1 cellular context compared by ENCODE assay signal in the genomic region with DNA sequence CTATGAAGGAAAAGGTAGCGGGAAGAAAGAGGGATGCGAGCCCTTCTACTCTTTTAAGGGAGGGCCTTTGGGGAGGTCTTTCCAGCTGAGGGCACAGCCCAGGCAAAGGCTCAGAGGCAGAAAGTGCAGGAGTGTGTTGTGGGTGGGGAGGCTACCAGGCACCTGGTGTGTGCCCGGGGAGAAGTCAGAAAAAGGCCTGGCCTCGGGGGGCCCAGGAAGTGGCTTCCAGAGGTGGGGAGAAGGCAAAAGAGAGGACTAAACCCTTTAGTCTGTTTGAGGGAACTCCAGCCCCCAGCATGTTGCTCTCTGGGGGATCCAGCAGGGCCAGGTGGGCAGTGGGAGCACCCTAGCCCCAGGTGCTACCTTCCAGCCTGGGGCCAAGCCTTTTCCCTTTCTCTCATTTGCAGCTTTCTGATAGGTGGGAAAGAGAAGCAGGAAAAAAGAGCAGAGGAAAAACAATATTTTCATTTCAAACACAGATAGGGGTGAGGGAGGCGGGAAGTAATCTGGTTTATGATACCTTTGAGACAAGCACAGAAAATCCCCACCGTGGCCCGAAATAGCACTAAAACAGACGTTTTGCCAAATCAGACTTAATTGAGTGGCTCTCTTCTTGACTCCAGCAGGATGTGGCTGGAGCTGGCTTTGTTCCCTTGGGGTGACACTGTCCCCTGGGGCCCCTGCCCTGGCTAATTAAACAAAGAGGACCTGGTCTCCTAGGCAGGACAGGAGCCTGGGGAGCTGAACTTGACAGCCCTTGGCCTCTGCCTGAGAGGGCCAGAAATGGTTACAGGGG.
TF ChIP-seq lines count a peak whose summit lies in the region.

No MANE protein-coding gene starts in this region.

TF ChIP-seq in HepG2, 621 proteins besides CTCF, POLR2A, EP300 and RAD21 (continued from another document):
- TF ChIP-seq RBM22 (optimal IDR thresholded peaks at IDR 0.05; ENCODE audit: low read length), result peak; percentile 26
- TF ChIP-seq RBFOX2 (IDR thresholded peaks at IDR 0.05; ENCODE audit: low read depth, low read length), result no peak
- no peak for TF ChIP-seq FOXA1 (IDR thresholded peaks at IDR 0.05)
- 0 out of 2 replicates have a peak, but pooled peaks have one; percentile 9 for TF ChIP-seq FOXA1 (CRISPR knock-in tag; IDR thresholded peaks at IDR 0.05)
- TF ChIP-seq, protein P1, sequence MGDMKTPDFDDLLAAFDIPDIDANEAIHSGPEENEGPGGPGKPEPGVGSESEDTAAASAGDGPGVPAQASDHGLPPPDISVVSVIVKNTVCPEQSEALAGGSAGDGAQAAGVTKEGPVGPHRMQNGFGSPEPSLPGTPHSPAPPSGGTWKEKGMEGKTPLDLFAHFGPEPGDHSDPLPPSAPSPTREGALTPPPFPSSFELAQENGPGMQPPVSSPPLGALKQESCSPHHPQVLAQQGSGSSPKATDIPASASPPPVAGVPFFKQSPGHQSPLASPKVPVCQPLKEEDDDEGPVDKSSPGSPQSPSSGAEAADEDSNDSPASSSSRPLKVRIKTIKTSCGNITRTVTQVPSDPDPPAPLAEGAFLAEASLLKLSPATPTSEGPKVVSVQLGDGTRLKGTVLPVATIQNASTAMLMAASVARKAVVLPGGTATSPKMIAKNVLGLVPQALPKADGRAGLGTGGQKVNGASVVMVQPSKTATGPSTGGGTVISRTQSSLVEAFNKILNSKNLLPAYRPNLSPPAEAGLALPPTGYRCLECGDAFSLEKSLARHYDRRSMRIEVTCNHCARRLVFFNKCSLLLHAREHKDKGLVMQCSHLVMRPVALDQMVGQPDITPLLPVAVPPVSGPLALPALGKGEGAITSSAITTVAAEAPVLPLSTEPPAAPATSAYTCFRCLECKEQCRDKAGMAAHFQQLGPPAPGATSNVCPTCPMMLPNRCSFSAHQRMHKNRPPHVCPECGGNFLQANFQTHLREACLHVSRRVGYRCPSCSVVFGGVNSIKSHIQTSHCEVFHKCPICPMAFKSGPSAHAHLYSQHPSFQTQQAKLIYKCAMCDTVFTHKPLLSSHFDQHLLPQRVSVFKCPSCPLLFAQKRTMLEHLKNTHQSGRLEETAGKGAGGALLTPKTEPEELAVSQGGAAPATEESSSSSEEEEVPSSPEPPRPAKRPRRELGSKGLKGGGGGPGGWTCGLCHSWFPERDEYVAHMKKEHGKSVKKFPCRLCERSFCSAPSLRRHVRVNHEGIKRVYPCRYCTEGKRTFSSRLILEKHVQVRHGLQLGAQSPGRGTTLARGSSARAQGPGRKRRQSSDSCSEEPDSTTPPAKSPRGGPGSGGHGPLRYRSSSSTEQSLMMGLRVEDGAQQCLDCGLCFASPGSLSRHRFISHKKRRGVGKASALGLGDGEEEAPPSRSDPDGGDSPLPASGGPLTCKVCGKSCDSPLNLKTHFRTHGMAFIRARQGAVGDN (CRISPR knock-in tag; IDR thresholded peaks at IDR 0.05), result 0 out of 2 replicates have a peak, but pooled peaks have one; percentile 6
- TF ChIP-seq, protein P2, sequence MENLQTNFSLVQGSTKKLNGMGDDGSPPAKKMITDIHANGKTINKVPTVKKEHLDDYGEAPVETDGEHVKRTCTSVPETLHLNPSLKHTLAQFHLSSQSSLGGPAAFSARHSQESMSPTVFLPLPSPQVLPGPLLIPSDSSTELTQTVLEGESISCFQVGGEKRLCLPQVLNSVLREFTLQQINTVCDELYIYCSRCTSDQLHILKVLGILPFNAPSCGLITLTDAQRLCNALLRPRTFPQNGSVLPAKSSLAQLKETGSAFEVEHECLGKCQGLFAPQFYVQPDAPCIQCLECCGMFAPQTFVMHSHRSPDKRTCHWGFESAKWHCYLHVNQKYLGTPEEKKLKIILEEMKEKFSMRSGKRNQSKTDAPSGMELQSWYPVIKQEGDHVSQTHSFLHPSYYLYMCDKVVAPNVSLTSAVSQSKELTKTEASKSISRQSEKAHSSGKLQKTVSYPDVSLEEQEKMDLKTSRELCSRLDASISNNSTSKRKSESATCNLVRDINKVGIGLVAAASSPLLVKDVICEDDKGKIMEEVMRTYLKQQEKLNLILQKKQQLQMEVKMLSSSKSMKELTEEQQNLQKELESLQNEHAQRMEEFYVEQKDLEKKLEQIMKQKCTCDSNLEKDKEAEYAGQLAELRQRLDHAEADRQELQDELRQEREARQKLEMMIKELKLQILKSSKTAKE (CRISPR knock-in tag; IDR thresholded peaks at IDR 0.05; ENCODE audit: borderline replicate concordance), result peak; percentile 29; the same call in 1 of the 2 replicates
- no peak for TF ChIP-seq ZNF614 (CRISPR knock-in tag; IDR thresholded peaks at IDR 0.05; ENCODE audit: borderline replicate concordance)
- TF ChIP-seq, protein P3, sequence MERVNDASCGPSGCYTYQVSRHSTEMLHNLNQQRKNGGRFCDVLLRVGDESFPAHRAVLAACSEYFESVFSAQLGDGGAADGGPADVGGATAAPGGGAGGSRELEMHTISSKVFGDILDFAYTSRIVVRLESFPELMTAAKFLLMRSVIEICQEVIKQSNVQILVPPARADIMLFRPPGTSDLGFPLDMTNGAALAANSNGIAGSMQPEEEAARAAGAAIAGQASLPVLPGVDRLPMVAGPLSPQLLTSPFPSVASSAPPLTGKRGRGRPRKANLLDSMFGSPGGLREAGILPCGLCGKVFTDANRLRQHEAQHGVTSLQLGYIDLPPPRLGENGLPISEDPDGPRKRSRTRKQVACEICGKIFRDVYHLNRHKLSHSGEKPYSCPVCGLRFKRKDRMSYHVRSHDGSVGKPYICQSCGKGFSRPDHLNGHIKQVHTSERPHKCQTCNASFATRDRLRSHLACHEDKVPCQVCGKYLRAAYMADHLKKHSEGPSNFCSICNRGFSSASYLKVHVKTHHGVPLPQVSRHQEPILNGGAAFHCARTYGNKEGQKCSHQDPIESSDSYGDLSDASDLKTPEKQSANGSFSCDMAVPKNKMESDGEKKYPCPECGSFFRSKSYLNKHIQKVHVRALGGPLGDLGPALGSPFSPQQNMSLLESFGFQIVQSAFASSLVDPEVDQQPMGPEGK (CRISPR knock-in tag; IDR thresholded peaks at IDR 0.05), result peak; percentile 89
- 0 out of 2 replicates have a peak, but pooled peaks have one; percentile 0 for TF ChIP-seq ZNF230 (CRISPR knock-in tag; IDR thresholded peaks at IDR 0.05)
- TF ChIP-seq GATAD2A (CRISPR knock-in tag; IDR thresholded peaks at IDR 0.05), result 0 out of 2 replicates have a peak, but pooled peaks have one; percentile 22
- no peak for TF ChIP-seq SOX13 (IDR thresholded peaks at IDR 0.05)
- peak in 1 of 2 experiments; percentile 47; a peak in 1 of 4 replicates for TF ChIP-seq SOX13 (CRISPR knock-in tag; conservative IDR thresholded peaks at IDR 0.05 in 1 of 2, IDR thresholded peaks at IDR 0.05 in 1 of 2)
- no peak for TF ChIP-seq SRY (CRISPR knock-in tag; IDR thresholded peaks at IDR 0.05)
- peak; percentile 62 for TF ChIP-seq RXRA (CRISPR knock-in tag; IDR thresholded peaks at IDR 0.05)
- TF ChIP-seq DNMT3B (CRISPR knock-in tag; conservative IDR thresholded peaks at IDR 0.05), result no peak
- TF ChIP-seq HDAC2 (CRISPR knock-in tag; IDR thresholded peaks at IDR 0.05), result 0 out of 2 replicates have a peak, but pooled peaks have one; percentile 7
- no peak for TF ChIP-seq MIXL1 (CRISPR knock-in tag; IDR thresholded peaks at IDR 0.05)
- TF ChIP-seq PHF21A (CRISPR knock-in tag; IDR thresholded peaks at IDR 0.05), result peak; percentile 55; the same call in 1 of the 2 replicates
- TF ChIP-seq RARA (CRISPR knock-in tag; IDR thresholded peaks at IDR 0.05), result peak; percentile 59
